In the genomic region with DNA sequence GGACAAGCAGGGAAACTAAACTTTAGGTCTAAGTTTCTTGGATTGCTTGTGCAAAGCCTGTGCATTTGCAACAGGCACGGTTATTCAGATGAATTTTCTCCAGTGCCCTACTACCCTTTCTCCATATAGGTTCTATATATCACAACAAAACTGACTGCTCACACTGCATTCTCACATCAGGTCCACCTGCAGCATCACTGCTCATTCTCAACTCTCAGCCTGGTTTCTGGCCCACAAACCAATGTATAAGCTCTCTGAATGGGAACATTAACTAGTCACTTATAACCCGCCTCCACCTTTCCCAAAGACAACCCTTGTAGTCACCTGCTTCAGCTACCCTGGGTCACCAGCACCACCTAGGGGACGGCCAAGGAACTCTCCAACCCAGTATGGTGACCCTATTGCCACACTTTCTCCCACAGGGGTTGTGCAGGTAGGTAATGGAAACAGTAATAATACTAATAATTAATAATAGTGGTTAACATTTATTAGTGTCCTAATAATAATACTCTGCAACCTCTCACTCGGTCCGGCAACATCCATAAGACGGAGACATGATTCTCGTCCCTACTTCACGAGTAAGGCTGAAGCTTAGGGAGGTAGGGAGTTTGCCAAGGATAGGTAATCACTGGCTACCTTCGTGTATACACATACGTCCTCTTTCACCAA, we compare ENCODE assay signal across 8 cellular contexts.
DNase-seq lines count a peak whose midpoint lies in the region; FAIRE-seq and TF ChIP-seq lines count a peak whose summit lies in the region.

No MANE protein-coding gene starts in this region.

- peaks cover 23% of the 10 kb centered on the region for H3K4me1 Mint-ChIP-seq in activated CD4-positive, alpha-beta memory T cell treated with anti-CD3 and anti-CD28 coated beads, Interleukin-2, amount 10 ng/mL, durations not matched to agents 7 days and 5 days

- no peak for FAIRE-seq in H54 (lab: Jason Lieb, UNC)

- CTCF ChIA-PET in activated CD4-positive, alpha-beta memory T cell treated with anti-CD3 and anti-CD28 coated beads, Interleukin-2, amount 10 ng/mL, durations not matched to agents 7 days and 5 days (lab: Charles Lee), result interaction anchor here (0.5 to 6.2 kb wide), 16 partner anchors 11 to 388 kb away, joined by 3 to 61 read pairs (median 6); no protein-coding TSS in a partner anchor

- H3K4me3 Mint-ChIP-seq in activated CD4-positive, alpha-beta memory T cell treated with anti-CD3 and anti-CD28 coated beads, Interleukin-2, amount 10 ng/mL, durations not matched to agents 7 days and 5 days, result no peak overlapping the region

- H3K9me3 Mint-ChIP-seq in activated CD4-positive, alpha-beta memory T cell treated with anti-CD3 and anti-CD28 coated beads, Interleukin-2, amount 10 ng/mL, durations not matched to agents 7 days and 5 days, result no peaks in the 10 kb centered on the region

- H3K27ac Mint-ChIP-seq in activated CD4-positive, alpha-beta memory T cell treated with anti-CD3 and anti-CD28 coated beads, Interleukin-2, amount 10 ng/mL, durations not matched to agents 7 days and 5 days, result no peak overlapping the region

- TF ChIP-seq POLR2A in H54 (IDR thresholded peaks at IDR 0.05; ENCODE audit: low read depth, low read length), result no peak
- TF ChIP-seq POLR2A in erythroblast (IDR thresholded peaks at IDR 0.05; ENCODE audit: low read length), result no peak

- H3K36me3 Mint-ChIP-seq in activated CD4-positive, alpha-beta memory T cell treated with anti-CD3 and anti-CD28 coated beads, Interleukin-2, amount 10 ng/mL, durations not matched to agents 7 days and 5 days (ENCODE audit: low read depth), result peaks cover 9% of the 10 kb centered on the region

- peak; percentile 37 for DNase-seq in ELR (ENCODE audit: low read depth)
- peak; percentile 38 for DNase-seq in H54 (ENCODE audit: insufficient read length, low spot score)
- DNase-seq in NCI-H1694 treated with DMSO at 0.1 percent for 48 hours (lab: John Stamatoyannopoulos, UW), result peak; percentile 33
- DNase-seq in activated CD4-positive, alpha-beta memory T cell treated with anti-CD3 and anti-CD28 coated beads, Interleukin-2, amount 10 ng/mL, durations not matched to agents 7 days and 5 days, result peak; percentile 64
- peak; percentile 42 to 67 for DNase-seq in erythroblast (lab: John Stamatoyannopoulos, UW)
- peak; percentile 58 for DNase-seq in posterior vena cava (ENCODE audit: low spot score)
- no peak for DNase-seq in OCI-M2 (lab: John Stamatoyannopoulos, UW; ENCODE audit: unreplicated experiment)
- no peak for DNase-seq in NCI-H128 (lab: John Stamatoyannopoulos, UW; ENCODE audit: unreplicated experiment)

- POLR2A ChIA-PET in activated CD4-positive, alpha-beta memory T cell treated with anti-CD3 and anti-CD28 coated beads, Interleukin-2, amount 10 ng/mL, durations not matched to agents 7 days and 5 days (lab: Charles Lee), result interaction anchor here (0.6 kb wide), 1 partner anchor 153 kb away, joined by 4 read pairs; no protein-coding TSS in a partner anchor

- intact Hi-C loops in posterior vena cava (cut with DNase I), result no loop called here

- no peaks in the 10 kb centered on the region for H3K27me3 Mint-ChIP-seq in activated CD4-positive, alpha-beta memory T cell treated with anti-CD3 and anti-CD28 coated beads, Interleukin-2, amount 10 ng/mL, durations not matched to agents 7 days and 5 days

Comparison
In these comparisons a context has a peak if more than half of its experiments do, and no peak if none do; other contexts are left out.
1. DNase-seq: peak in ELR (single experiment), H54 (single experiment), NCI-H1694 treated with DMSO at 0.1 percent for 48 hours (single experiment), activated CD4-positive, alpha-beta memory T cell treated with anti-CD3 and anti-CD28 coated beads, Interleukin-2, amount 10 ng/mL, durations not matched to agents 7 days and 5 days (single experiment), erythroblast (2 of 2) and posterior vena cava (single experiment); none in OCI-M2 (single experiment) and NCI-H128 (single experiment).